In genomic region chr5:66302344-66302743, GRCh38 we compare ENCODE assay signal across 27 cellular contexts.
"Had no signal": no experiment of that assay in that cellular context is flagged by ENCODE, and none has a peak within 500 bp of the region (broad histone marks: within the 10 kb centered on the region; RNA-seq: fewer than 3 reads in every experiment).

No MANE protein-coding gene starts in this region.

- ATAC-seq: stimulated activated effector memory CD8-positive, alpha-beta T cell treated with anti-CD3 and anti-CD28 coated beads, Interleukin-12 subunit alpha, Interleukin-12 subunit beta, amount 100 ng/mL, for 72 hours; stimulated activated memory B cell treated with anti-CD40 and anti-IgM and Interleukin-4, amounts not matched to agents 10 μg/mL and 1 μg/mL and 100 μg/mL, for 72 hours; stimulated activated naive B cell treated with anti-CD40 and anti-IgM and Interleukin-4, amounts not matched to agents 10 μg/mL and 1 μg/mL and 100 μg/mL, for 72 hours; stimulated activated naive CD8-positive, alpha-beta T cell treated with anti-CD3 and anti-CD28 coated beads, Interleukin-15, amount 100 ng/mL, for 72 hours; stimulated activated naive CD8-positive, alpha-beta T cell treated with anti-CD3 and anti-CD28 coated beads, Interleukin-15, Interleukin-2, amounts not matched to agents 100 U/mL and 50 U/mL, for 24 hours; upper lobe of right lung had no signal

- H3K9me3 ChIP-seq: stomach, suprapubic skin, testis, thoracic aorta, thyroid gland, tibial artery, tibial nerve, transverse colon, upper lobe of left lung, upper lobe of right lung, uterus, vagina had no signal

- FAIRE-seq: urothelium cell line had no signal

- DNase-seq: stimulated activated CD4-positive, alpha-beta T cell treated with anti-CD3 and anti-CD28 coated beads, Interleukin-2, amount 100 ng/mL, for 48 hours; stimulated activated CD4-positive, alpha-beta T cell treated with anti-CD3 and anti-CD28 coated beads, Interleukin-4, amount 100 ng/mL, for 1 hour; stimulated activated CD4-positive, alpha-beta T cell treated with anti-CD3 and anti-CD28 coated beads, Interleukin-4, amount 100 ng/mL, for 24 hours; stimulated activated CD4-positive, alpha-beta T cell treated with anti-CD3 and anti-CD28 coated beads, Interleukin-4, amount 100 ng/mL, for 4 hours; stimulated activated CD8-positive, alpha-beta memory T cell treated with anti-CD3 and anti-CD28 coated beads, Interleukin-4, amount 100 ng/mL, for 48 hours; stimulated activated naive B cell treated with anti-CD40 and anti-IgM and Interleukin-4, amounts not matched to agents 10 μg/mL and 1 μg/mL and 100 μg/mL, for 72 hours; stimulated activated naive CD4-positive, alpha-beta T cell; stimulated activated naive CD4-positive, alpha-beta T cell treated with Interleukin-2 at 50 U/mL for 16 hours; stimulated activated naive CD8-positive, alpha-beta T cell treated with anti-CD3 and anti-CD28 coated beads, Interleukin-15, amount 100 ng/mL, for 72 hours; stimulated activated naive CD8-positive, alpha-beta T cell treated with anti-CD3 and anti-CD28 coated beads, Interleukin-15, Interleukin-2, amounts not matched to agents 100 U/mL and 50 U/mL, for 24 hours; stomach; substantia nigra; testis; thyroid gland; tibial artery; transverse colon; trophoblast cell; upper lobe of right lung; uterus had no signal

- H3K4me1 ChIP-seq: stomach, testis, thyroid gland, transverse colon, upper lobe of right lung, uterus, vagina had no signal

- H3K4me3 ChIP-seq: stomach, suprapubic skin, testis, thoracic aorta, thyroid gland, tibial artery, tibial nerve, transverse colon, upper lobe of left lung, upper lobe of right lung, uterus, vagina had no signal

- H3K27me3 ChIP-seq: testis, thyroid gland, tibial nerve, upper lobe of left lung, upper lobe of right lung, uterus, vagina had no signal

- H3K27ac ChIP-seq: stomach, suprapubic skin, testis, thoracic aorta, thyroid gland, tibial artery, tibial nerve, transverse colon, upper lobe of left lung, upper lobe of right lung, uterus, vagina had no signal

- H3K36me3 ChIP-seq: stomach, suprapubic skin, thoracic aorta, thyroid gland, tibial artery, tibial nerve, transverse colon, upper lobe of left lung, upper lobe of right lung, uterus, vagina had no signal
